Comparison of ENCODE assay signal across 28 cellular contexts in the genomic region with DNA sequence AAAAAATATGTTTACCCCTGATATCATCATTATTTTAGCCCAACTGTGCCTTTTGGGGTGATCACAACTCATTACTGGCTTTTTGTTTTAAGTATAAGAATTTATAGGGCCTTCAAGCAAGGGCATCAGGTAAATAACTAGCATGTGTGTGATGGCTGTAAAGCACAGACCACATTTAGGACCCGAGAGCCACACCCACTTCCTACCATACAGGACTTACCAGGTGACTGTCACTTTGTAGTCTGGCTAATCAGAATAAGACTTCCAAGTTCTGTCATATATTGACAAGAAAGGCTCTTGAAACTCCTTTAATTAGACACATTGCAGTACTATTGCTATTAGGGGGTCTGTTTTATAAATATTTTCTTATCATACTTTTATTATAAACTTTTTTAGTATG.
"Had no signal": no experiment of that assay in that cellular context is flagged by ENCODE, and none has a peak within 500 bp of the region (broad histone marks: within the 10 kb centered on the region; RNA-seq: fewer than 3 reads in every experiment).

No MANE protein-coding gene starts in this region.

- H3K4me3 Mint-ChIP-seq: activated B cell treated with CpG ODN at 0.5 μM for 24 hours; activated CD4-positive, alpha-beta memory T cell treated with anti-CD3 and anti-CD28 coated beads, Interleukin-2, amount 10 ng/mL, durations not matched to agents 7 days and 5 days; activated naive CD4-positive, alpha-beta T cell treated with anti-CD3 and anti-CD28 coated beads for 36 hours; activated naive CD8-positive, alpha-beta T cell treated with anti-CD3 and anti-CD28 coated beads, Interleukin-2, amount 50 U/mL, for 24 hours; activated T-cell treated with anti-CD3 and anti-CD28 coated beads, Interleukin-2, amount 50 U/mL, for 4 hours; T-helper 1 cell treated with Interleukin-12 subunit alpha and Interleukin-12 subunit beta and Interleukin-4 antibody, amounts not matched to agents 30 μg/mL and 1 μg/mL, for 36 hours had no signal

- DNase-seq: activated B cell treated with CpG ODN at 0.5 μM for 24 hours; activated CD4-positive, alpha-beta memory T cell treated with anti-CD3 and anti-CD28 coated beads, Interleukin-2, amount 10 ng/mL, durations not matched to agents 7 days and 5 days; activated CD4-positive, alpha-beta T cell treated with anti-CD3 and anti-CD28 coated beads for 1 hour; activated CD4-positive, alpha-beta T cell treated with anti-CD3 and anti-CD28 coated beads, Interleukin-2, amount 50 U/mL, for 1 hour; activated gamma-delta T cell; activated naive CD4-positive, alpha-beta T cell treated with anti-CD3 and anti-CD28 coated beads for 36 hours; activated naive CD8-positive, alpha-beta T cell treated with anti-CD3 and anti-CD28 coated beads, Interleukin-2, amount 50 U/mL, for 24 hours; activated T-cell treated with anti-CD3 and anti-CD28 coated beads, Interleukin-2, amount 50 U/mL, for 4 hours; amniotic stem cell; body of pancreas; central memory CD4-positive, alpha-beta T cell; Karpas-422; NCI-H1105 treated with DMSO at 0.1 percent for 48 hours; NCI-H1436 treated with DMSO at 0.1 percent for 48 hours; NCI-H187; NCI-H2081; NCI-H2171; NCI-H226; NCI-H526; NCI-H82; NK-92 treated with Interleukin-12 subunit alpha and Interleukin-12 subunit beta, amount 100 ng/mL, for 24 hours; PC-9; SHP77 treated with DMSO at 0.1 percent for 48 hours; T-helper 9 cell had no signal

- H3K27ac Mint-ChIP-seq: activated B cell treated with CpG ODN at 0.5 μM for 24 hours; activated CD4-positive, alpha-beta memory T cell treated with anti-CD3 and anti-CD28 coated beads, Interleukin-2, amount 10 ng/mL, durations not matched to agents 7 days and 5 days; activated naive CD4-positive, alpha-beta T cell treated with anti-CD3 and anti-CD28 coated beads for 36 hours; activated naive CD8-positive, alpha-beta T cell treated with anti-CD3 and anti-CD28 coated beads, Interleukin-2, amount 50 U/mL, for 24 hours; T-helper 1 cell treated with Interleukin-12 subunit alpha and Interleukin-12 subunit beta and Interleukin-4 antibody, amounts not matched to agents 30 μg/mL and 1 μg/mL, for 36 hours had no signal

- H3K27ac ChIP-seq: ascending aorta, body of pancreas, PC-9 had no signal

- H2AFZ ChIP-seq: PC-9 had no signal

- H3K27me3 ChIP-seq: ascending aorta, body of pancreas had no signal

- H3K9me3 Mint-ChIP-seq: activated B cell treated with CpG ODN at 0.5 μM for 24 hours; activated CD4-positive, alpha-beta memory T cell treated with anti-CD3 and anti-CD28 coated beads, Interleukin-2, amount 10 ng/mL, durations not matched to agents 7 days and 5 days; activated naive CD4-positive, alpha-beta T cell treated with anti-CD3 and anti-CD28 coated beads for 36 hours; activated naive CD8-positive, alpha-beta T cell treated with anti-CD3 and anti-CD28 coated beads, Interleukin-2, amount 50 U/mL, for 24 hours; activated T-cell treated with anti-CD3 and anti-CD28 coated beads, Interleukin-2, amount 50 U/mL, for 4 hours; T-helper 1 cell treated with Interleukin-12 subunit alpha and Interleukin-12 subunit beta and Interleukin-4 antibody, amounts not matched to agents 30 μg/mL and 1 μg/mL, for 36 hours had no signal

- H3K27me3 Mint-ChIP-seq: activated B cell treated with CpG ODN at 0.5 μM for 24 hours; activated CD4-positive, alpha-beta memory T cell treated with anti-CD3 and anti-CD28 coated beads, Interleukin-2, amount 10 ng/mL, durations not matched to agents 7 days and 5 days; activated naive CD8-positive, alpha-beta T cell treated with anti-CD3 and anti-CD28 coated beads, Interleukin-2, amount 50 U/mL, for 24 hours had no signal

- FAIRE-seq: bronchial epithelial cell had no signal

- H3K9me3 ChIP-seq: ascending aorta, body of pancreas had no signal

- ATAC-seq: activated naive CD8-positive, alpha-beta T cell treated with anti-CD3 and anti-CD28 coated beads, Interleukin-2, amount 50 U/mL, for 24 hours; activated T-cell treated with anti-CD3 and anti-CD28 coated beads, Interleukin-2, amount 50 U/mL, for 4 hours; body of pancreas; K562 had no signal

- H3K4me1 Mint-ChIP-seq: activated B cell treated with CpG ODN at 0.5 μM for 24 hours had no signal

- H3K4me1 ChIP-seq: ascending aorta, body of pancreas had no signal

- H3K4me3 ChIP-seq: ascending aorta, body of pancreas, K562, PC-9 had no signal

- H3K4me2 ChIP-seq: PC-9 had no signal
